Comparison of ENCODE assay signal across 24 cellular contexts in genomic region chr18:48566588-48566987, GRCh38. TPM values are rescaled to one million over a fixed set of nuclear protein-coding genes. Genes with fewer than 3 reads are reported as not detected.
DNase-seq lines count a peak whose midpoint lies in the region; TF ChIP-seq lines count a peak whose summit lies in the region.
"Had no signal": no experiment of that assay in that cellular context is flagged by ENCODE, and none has a peak within 500 bp of the region (broad histone marks: within the 10 kb centered on the region; RNA-seq: fewer than 3 reads in every experiment).

No MANE protein-coding gene starts in this region.

- TF ChIP-seq CTCF in NB4 (IDR thresholded peaks at IDR 0.05; ENCODE audit: low read depth, low read length), result no peak
- no peak for TF ChIP-seq CTCF in neural crest cell (conservative IDR thresholded peaks at IDR 0.05)
- no peak for TF ChIP-seq CTCF in coronary artery (IDR thresholded peaks at IDR 0.05)

- peaks cover 2% of the 10 kb centered on the region for H3K9me3 Mint-ChIP-seq in neural crest cell
- H3K9me3 Mint-ChIP-seq: activated naive CD4-positive, alpha-beta T cell treated with anti-CD3 and anti-CD28 coated beads, Interleukin-2, amount 10 ng/mL, durations not matched to agents 7 days and 5 days; activated T-cell treated with anti-CD3 and anti-CD28 coated beads, Interleukin-2, amount 50 U/mL, for 4 hours; T-helper 2 cell treated with Interferon-gamma antibody and Interleukin-4, amounts not matched to agents 5 μg/mL and 100 μg/mL, for 36 hours had no signal

- H3K4me3 ChIP-seq in NB4 (ENCODE audit: low read depth, low read length) (no peak overlapping the region), coronary artery (no peak overlapping the region)
- H3K4me3 ChIP-seq: dorsolateral prefrontal cortex, left ventricle myocardium inferior, Peyer's patch, SK-N-MC, thoracic aorta had no signal

- DNase-seq in GF-D8 (lab: John Stamatoyannopoulos, UW) (peak; percentile 46), NB4 (ENCODE audit: low read depth) (peak; percentile 60), dedifferentiated amniotic fluid mesenchymal stem cell (ENCODE audit: extremely low spot score) (peak; percentile 50), neural crest cell (ENCODE audit: low read depth, low spot score) (no peak), nucleus accumbens (lab: John Stamatoyannopoulos, UW) (no peak), NCI-H2196 treated with DMSO at 0.1 percent for 48 hours (lab: John Stamatoyannopoulos, UW; ENCODE audit: unreplicated experiment) (no peak), coronary artery (ENCODE audit: low spot score) (no peak)
- DNase-seq in activated T-cell treated with anti-CD3 and anti-CD28 coated beads, Interleukin-2, amount 50 U/mL, for 48 hours, result no peak
- DNase-seq: activated CD8-positive, alpha-beta memory T cell treated with anti-CD3 and anti-CD28 coated beads for 24 hours; activated naive CD4-positive, alpha-beta T cell treated with anti-CD3 and anti-CD28 coated beads, Interleukin-2, amount 10 ng/mL, durations not matched to agents 7 days and 5 days; activated T-cell treated with anti-CD3 and anti-CD28 coated beads, Interleukin-2, amount 50 U/mL, for 4 hours; CD4-positive, alpha-beta memory T cell; central memory CD4-positive, alpha-beta T cell; dorsolateral prefrontal cortex; foreskin melanocyte; immature natural killer cell; left ventricle myocardium inferior; NCI-H1436 treated with DMSO at 0.1 percent for 48 hours; NCI-H510A treated with DMSO at 0.1 percent for 48 hours; Peyer's patch had no signal

- no peak overlapping the region for H3K27ac ChIP-seq in coronary artery
- H3K27ac ChIP-seq: left ventricle myocardium inferior, Peyer's patch, SK-N-MC, thoracic aorta had no signal

- peak overlapping the region; percentile 52 for H3K27ac Mint-ChIP-seq in neural crest cell (ENCODE audit: unreplicated experiment)
- H3K27ac Mint-ChIP-seq: activated naive CD4-positive, alpha-beta T cell treated with anti-CD3 and anti-CD28 coated beads, Interleukin-2, amount 10 ng/mL, durations not matched to agents 7 days and 5 days; CD4-positive, alpha-beta memory T cell; immature natural killer cell; nephron; T-helper 2 cell treated with Interferon-gamma antibody and Interleukin-4, amounts not matched to agents 5 μg/mL and 100 μg/mL, for 36 hours had no signal

- H3K27me3 Mint-ChIP-seq in neural crest cell (ENCODE audit: low read depth), result no peaks in the 10 kb centered on the region

- peaks cover 50% of the 10 kb centered on the region for H3K4me1 Mint-ChIP-seq in neural crest cell
- H3K4me1 Mint-ChIP-seq: activated naive CD4-positive, alpha-beta T cell treated with anti-CD3 and anti-CD28 coated beads, Interleukin-2, amount 10 ng/mL, durations not matched to agents 7 days and 5 days; CD4-positive, alpha-beta memory T cell; immature natural killer cell had no signal

- TF ChIP-seq POLR2A in NB4 (IDR thresholded peaks at IDR 0.05; ENCODE audit: extremely low read depth, insufficient read length), result no peak

- no peak overlapping the region for H3K4me3 Mint-ChIP-seq in neural crest cell
- H3K4me3 Mint-ChIP-seq: activated naive CD4-positive, alpha-beta T cell treated with anti-CD3 and anti-CD28 coated beads, Interleukin-2, amount 10 ng/mL, durations not matched to agents 7 days and 5 days; activated T-cell treated with anti-CD3 and anti-CD28 coated beads, Interleukin-2, amount 50 U/mL, for 4 hours; CD4-positive, alpha-beta memory T cell; immature natural killer cell; nephron; T-helper 2 cell treated with Interferon-gamma antibody and Interleukin-4, amounts not matched to agents 5 μg/mL and 100 μg/mL, for 36 hours had no signal

- peaks cover 10% of the 10 kb centered on the region for H3K36me3 Mint-ChIP-seq in neural crest cell (ENCODE audit: low read depth)
- H3K36me3 Mint-ChIP-seq: activated naive CD4-positive, alpha-beta T cell treated with anti-CD3 and anti-CD28 coated beads, Interleukin-2, amount 10 ng/mL, durations not matched to agents 7 days and 5 days; CD4-positive, alpha-beta memory T cell; immature natural killer cell had no signal

RNA-seq across cellular contexts. Expression of gene CTIF, which starts 27.8 kb away (rescaled TPM):
- 46.7 and 52.6 TPM in 2 replicates for total RNA-seq in neural crest cell

Comparison
In these comparisons a context has a peak if more than half of its experiments do, and no peak if none do; other contexts are left out.
1. DNase-seq: peak in GF-D8 (single experiment), NB4 (single experiment) and dedifferentiated amniotic fluid mesenchymal stem cell (single experiment); none in neural crest cell (single experiment), activated T-cell treated with anti-CD3 and anti-CD28 coated beads, Interleukin-2, amount 50 U/mL, for 48 hours (0 of 2), nucleus accumbens (0 of 56), NCI-H2196 treated with DMSO at 0.1 percent for 48 hours (single experiment) and coronary artery (single experiment).